ENCODE assay signal across 1 cellular context in the genomic region with DNA sequence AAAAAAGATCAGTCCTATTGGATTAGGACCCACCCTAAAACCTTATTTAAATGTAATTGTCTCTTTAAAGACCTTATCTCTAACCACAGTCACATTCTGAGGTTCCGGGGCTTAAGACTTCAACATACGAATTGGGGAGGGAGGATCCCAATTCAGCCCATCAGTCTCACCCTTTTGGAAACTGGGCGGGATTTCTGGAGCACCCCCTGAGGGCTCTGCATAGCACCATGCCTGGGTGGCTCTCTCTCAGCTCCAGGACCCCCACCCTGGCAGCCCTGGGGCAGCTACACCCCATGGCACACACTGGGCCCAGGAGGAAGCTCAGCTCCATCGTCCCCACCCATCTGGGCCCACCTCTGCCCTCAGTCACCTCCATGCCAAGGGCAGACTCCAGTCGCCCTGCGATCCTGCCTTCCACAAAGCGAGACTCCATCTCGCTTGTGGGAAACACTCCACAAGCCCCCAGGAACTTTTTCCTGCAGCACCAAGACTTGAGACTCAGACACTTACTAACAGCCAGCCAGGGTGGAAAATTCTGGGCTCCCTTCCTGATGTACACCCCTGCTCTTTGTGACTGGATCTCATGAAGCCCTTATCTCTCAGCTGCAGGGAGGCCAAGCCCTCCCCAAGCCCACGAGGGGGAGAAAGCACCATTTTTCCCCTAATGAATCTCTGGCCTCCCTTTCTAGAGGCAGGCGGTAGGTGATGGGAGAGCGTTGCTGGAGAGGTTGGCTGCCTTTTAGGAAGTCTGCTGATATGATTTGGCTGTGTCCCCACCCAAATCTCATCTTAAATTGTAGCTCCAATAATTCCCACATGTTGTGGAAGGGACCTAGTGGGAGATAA.
TF ChIP-seq lines count a peak whose summit lies in the region.

No MANE protein-coding gene starts in this region.

TF ChIP-seq in K562, 482 proteins besides CTCF, POLR2A, EP300 and RAD21 (continued from another document):
- TF ChIP-seq, protein P1, sequence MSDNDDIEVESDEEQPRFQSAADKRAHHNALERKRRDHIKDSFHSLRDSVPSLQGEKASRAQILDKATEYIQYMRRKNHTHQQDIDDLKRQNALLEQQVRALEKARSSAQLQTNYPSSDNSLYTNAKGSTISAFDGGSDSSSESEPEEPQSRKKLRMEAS (CRISPR knock-in tag; IDR thresholded peaks at IDR 0.05), result peak; percentile 74; the same call in 1 of the 2 replicates
- TF ChIP-seq TAF1 (IDR thresholded peaks at IDR 0.05; ENCODE audit: control insufficient read depth, extremely low read depth, insufficient read depth, low read length, severe bottlenecking) (peak; percentile 29), ATF1 (CRISPR knock-in tag; IDR thresholded peaks at IDR 0.05) (no peak), ATF1 (tag; IDR thresholded peaks at IDR 0.05) (peak; percentile 27; the same call in 1 of the 2 replicates), RBM25 (IDR thresholded peaks at IDR 0.05; ENCODE audit: low read depth, low read length, severe bottlenecking) (no peak), KLF16 (IDR thresholded peaks at IDR 0.05) (peak; percentile 28; the same call in 1 of the 2 replicates), ZNF324 (CRISPR knock-in tag; IDR thresholded peaks at IDR 0.05) (no peak), CCNT2 (IDR thresholded peaks at IDR 0.05; ENCODE audit: borderline replicate concordance, extremely low read depth, insufficient read length, low read depth, low read length) (peak; percentile 59), NFATC3 (IDR thresholded peaks at IDR 0.05) (no peak), ZFX (CRISPR knock-in tag; IDR thresholded peaks at IDR 0.05) (peak; percentile 37)
